8 cellular contexts compared by ENCODE assay signal in genomic region chr7:99918959-99919813, GRCh38. TPM values are rescaled to one million over a fixed set of nuclear protein-coding genes. Genes with fewer than 3 reads are reported as not detected.
DNase-seq lines count a peak whose midpoint lies in the region; ATAC-seq and TF ChIP-seq lines count a peak whose summit lies in the region.

TRIM4 (minus strand) TSS chr7:99919530; CDS start chr7:99919401, 129 bp downstream.

- peak within 1 kb of the TSS; percentile 68 for H3K4me3 ChIP-seq in lung

- H3K4me1 ChIP-seq in lung (ENCODE audit: control insufficient read depth in 2 of 2, insufficient read depth in 2 of 2, low read length in 2 of 2) = peaks cover 4 to 10% of the 10 kb centered on the region in 2 donors

- H3K9me3 ChIP-seq in lung (ENCODE audit: control insufficient read depth in 2 of 2, insufficient read depth in 1 of 2, low read length in 1 of 2) = no peaks in the 10 kb centered on the region

- H3K27ac ChIP-seq in C4-2B (peak within 1 kb of the TSS; percentile 93), lung (ENCODE audit: low read depth in 1 of 2, low read length in 1 of 2) (peak within 1 kb of the TSS; percentile 92 to 97)

- ATAC-seq in GM19328 (IDR thresholded peaks at IDR 0.05; ENCODE audit: unreplicated experiment) (peak; percentile 91), HG03520 (IDR thresholded peaks at IDR 0.05; ENCODE audit: unreplicated experiment) (peak; percentile 97), lung (ENCODE audit: insufficient read depth, low FRiP score) (peak; percentile 99)

- H3K36me3 ChIP-seq in lung (ENCODE audit: control insufficient read depth in 2 of 2, insufficient read depth in 2 of 2, low read length in 2 of 2) = peaks cover 8 to 9% of the 10 kb centered on the region in 2 donors

- DNase-seq in NCI-H748 (lab: John Stamatoyannopoulos, UW; ENCODE audit: unreplicated experiment) (peak; percentile 86), dermis microvascular lymphatic vessel endothelial cell (ENCODE audit: low read depth in 2 of 2) (peak; percentile 67 to 90), lung (ENCODE audit: low spot score) (peak; percentile 93)
- peak; percentile 91 to 93 for DNase-seq in activated CD4-positive, alpha-beta T cell treated with anti-CD3 and anti-CD28 coated beads, Interleukin-2, amount 50 U/mL, for 48 hours
- peak; percentile 80 for DNase-seq in stimulated activated CD8-positive, alpha-beta memory T cell treated with anti-CD3 and anti-CD28 coated beads, Interleukin-12 subunit alpha, Interleukin-12 subunit beta, amount 100 ng/mL, for 1 hour (ENCODE audit: low read depth)

- WGBS in lung, 2 donors = 0 to 2% methylated on average over 74 to 81 of the region's 81 CpGs

- peak; percentile 66 for TF ChIP-seq CTCF in C4-2B (conservative IDR thresholded peaks at IDR 0.05)
- no peak for TF ChIP-seq CTCF in lung (IDR thresholded peaks at IDR 0.05; ENCODE audit: control extremely low read depth, extremely low read depth)

- H3K27me3 ChIP-seq in lung (ENCODE audit: control insufficient read depth, insufficient read depth) = no peaks in the 10 kb centered on the region

RNA-seq across cellular contexts. Expression of gene TRIM4, which starts in this region (rescaled TPM):
- 14.6 and 19.3 TPM in 2 replicates for total RNA-seq in dermis microvascular lymphatic vessel endothelial cell
- 10 to 100 TPM; 26.4 to 34.3 TPM for total RNA-seq in lung
- 10 to 100 TPM; 14.0 to 17.0 TPM for polyA plus RNA-seq in lung

Comparison
In these comparisons a context has a peak if more than half of its experiments do, and no peak if none do; other contexts are left out.
1. Peak in every context shown above with its lines: DNase-seq, ATAC-seq, H3K4me3 ChIP-seq and H3K27ac ChIP-seq.